ENCODE assay signal across 24 cellular contexts in genomic region chr5:127288676-127289075, GRCh38.
"Had no signal": no experiment of that assay in that cellular context is flagged by ENCODE, and none has a peak within 500 bp of the region (broad histone marks: within the 10 kb centered on the region; RNA-seq: fewer than 3 reads in every experiment).

No MANE protein-coding gene starts in this region.

- H3K79me2 ChIP-seq: hepatocyte had no signal

- H3K4me2 ChIP-seq: hepatocyte, smooth muscle cell had no signal

- H3K36me3 Mint-ChIP-seq: mesothelial cell of epicardium; stimulated activated memory B cell treated with anti-CD40 and anti-IgM and Interleukin-4, amounts not matched to agents 10 μg/mL and 1 μg/mL and 100 μg/mL, for 72 hours had no signal

- H3K4me1 ChIP-seq: uterus had no signal

- H3K9me3 Mint-ChIP-seq: stimulated activated naive CD8-positive, alpha-beta T cell treated with anti-CD3 and anti-CD28 coated beads, Interleukin-15, amount 100 ng/mL, for 72 hours had no signal

- DNase-seq: islet precursor cell; left ventricle myocardium inferior; mesendoderm; naive B cell; natural killer cell; ovary; right lobe of liver; stimulated activated CD4-positive, alpha-beta T cell treated with anti-CD3 and anti-CD28 coated beads, Interleukin-1b, Interleukin-23, amount 100 ng/mL, for 48 hours; stimulated activated CD4-positive, alpha-beta T cell treated with anti-CD3 and anti-CD28 coated beads, Interleukin-2, amount 100 ng/mL, for 48 hours; stimulated activated CD4-positive, alpha-beta T cell treated with anti-CD3 and anti-CD28 coated beads, Interleukin-4, amount 100 ng/mL, for 4 hours; stimulated activated CD8-positive, alpha-beta memory T cell treated with anti-CD3 and anti-CD28 coated beads, Interleukin-4, amount 100 ng/mL, for 48 hours; stimulated activated naive CD4-positive, alpha-beta T cell treated with Interleukin-2 at 50 U/mL for 16 hours; stimulated activated naive CD8-positive, alpha-beta T cell treated with anti-CD3 and anti-CD28 coated beads, Interleukin-15, amount 100 ng/mL, for 72 hours; substantia nigra; upper lobe of left lung; uterus had no signal

- H2AFZ ChIP-seq: hepatocyte had no signal

- H3K27me3 ChIP-seq: right atrium auricular region, uterus had no signal

- H3K27ac ChIP-seq: hepatocyte, left ventricle myocardium inferior, ovary, right atrium auricular region, right lobe of liver, tibial nerve, upper lobe of left lung, uterus had no signal

- H3K27ac Mint-ChIP-seq: mesothelial cell of epicardium; naive B cell; natural killer cell; progenitor cell of endocrine pancreas; stimulated activated memory B cell treated with anti-CD40 and anti-IgM and Interleukin-4, amounts not matched to agents 10 μg/mL and 1 μg/mL and 100 μg/mL, for 72 hours; stimulated activated naive CD8-positive, alpha-beta T cell treated with anti-CD3 and anti-CD28 coated beads, Interleukin-15, amount 100 ng/mL, for 72 hours had no signal

- H3K9me3 ChIP-seq: ovary, right lobe of liver, upper lobe of left lung, uterus had no signal

- H3K4me3 ChIP-seq: hepatocyte, left ventricle myocardium inferior, lung, ovary, right atrium auricular region, right lobe of liver, smooth muscle cell, tibial nerve, upper lobe of left lung, uterus had no signal

- H3K36me3 ChIP-seq: left ventricle myocardium inferior, ovary, right atrium auricular region, right lobe of liver, tibial nerve, upper lobe of left lung, uterus had no signal

- ATAC-seq: natural killer cell; right lobe of liver; stimulated activated memory B cell treated with anti-CD40 and anti-IgM and Interleukin-4, amounts not matched to agents 10 μg/mL and 1 μg/mL and 100 μg/mL, for 72 hours; stimulated activated naive CD8-positive, alpha-beta T cell treated with anti-CD3 and anti-CD28 coated beads, Interleukin-15, amount 100 ng/mL, for 72 hours had no signal

- H3K4me3 Mint-ChIP-seq: mesothelial cell of epicardium; natural killer cell; stimulated activated memory B cell treated with anti-CD40 and anti-IgM and Interleukin-4, amounts not matched to agents 10 μg/mL and 1 μg/mL and 100 μg/mL, for 72 hours; stimulated activated naive CD8-positive, alpha-beta T cell treated with anti-CD3 and anti-CD28 coated beads, Interleukin-15, amount 100 ng/mL, for 72 hours had no signal
